15 cellular contexts compared by ENCODE assay signal in genomic region chr2:213145723-213146242, GRCh38. TPM values are rescaled to one million over a fixed set of nuclear protein-coding genes. Genes with fewer than 3 reads are reported as not detected.
A peak's percentile ranks its signal among the peaks of the same experiment; 100 is the strongest.
DNase-seq lines count a peak whose midpoint lies in the region; ATAC-seq lines count a peak whose summit lies in the region.
"Had no signal": no experiment of that assay in that cellular context is flagged by ENCODE, and none has a peak within 500 bp of the region (broad histone marks: within the 10 kb centered on the region; RNA-seq: fewer than 3 reads in every experiment).

No MANE protein-coding gene starts in this region.

- peaks cover 29% of the 10 kb centered on the region for H3K4me1 Mint-ChIP-seq in activated naive CD8-positive, alpha-beta T cell treated with anti-CD3 and anti-CD28 coated beads, Interleukin-2, amount 10 ng/mL, durations not matched to agents 7 days and 5 days

- no peaks in the 10 kb centered on the region for H3K9me3 Mint-ChIP-seq in activated naive CD8-positive, alpha-beta T cell treated with anti-CD3 and anti-CD28 coated beads, Interleukin-2, amount 10 ng/mL, durations not matched to agents 7 days and 5 days
- H3K9me3 Mint-ChIP-seq: activated naive CD4-positive, alpha-beta T cell treated with anti-CD3 and anti-CD28 coated beads, Interleukin-2, amount 50 U/mL, for 24 hours had no signal

- H3K36me3 Mint-ChIP-seq in activated naive CD8-positive, alpha-beta T cell treated with anti-CD3 and anti-CD28 coated beads, Interleukin-2, amount 10 ng/mL, durations not matched to agents 7 days and 5 days: peaks cover 9% of the 10 kb centered on the region
- H3K36me3 Mint-ChIP-seq: activated naive CD4-positive, alpha-beta T cell treated with anti-CD3 and anti-CD28 coated beads, Interleukin-2, amount 50 U/mL, for 24 hours had no signal

- peak overlapping the region; percentile 62 for H3K27ac Mint-ChIP-seq in activated naive CD8-positive, alpha-beta T cell treated with anti-CD3 and anti-CD28 coated beads, Interleukin-2, amount 10 ng/mL, durations not matched to agents 7 days and 5 days
- H3K27ac Mint-ChIP-seq: activated naive CD4-positive, alpha-beta T cell treated with anti-CD3 and anti-CD28 coated beads, Interleukin-2, amount 50 U/mL, for 24 hours had no signal

- POLR2A ChIA-PET in activated naive CD8-positive, alpha-beta T cell treated with anti-CD3 and anti-CD28 coated beads, Interleukin-2, amount 10 ng/mL, durations not matched to agents 7 days and 5 days (lab: Charles Lee): interaction anchor here (1.0 kb wide), 1 partner anchor 26 kb away, joined by 3 read pairs; no protein-coding TSS in a partner anchor

- no peak for DNase-seq in activated CD4-positive, CD25-positive, alpha-beta regulatory T cell (lab: John Stamatoyannopoulos, UW)
- peak; percentile 40 for DNase-seq in NCI-H1105 treated with DMSO at 0.1 percent for 48 hours (lab: John Stamatoyannopoulos, UW)
- DNase-seq in activated naive CD8-positive, alpha-beta T cell treated with anti-CD3 and anti-CD28 coated beads, Interleukin-2, amount 10 ng/mL, durations not matched to agents 7 days and 5 days: no peak
- no peak for DNase-seq in stimulated activated naive CD8-positive, alpha-beta T cell treated with anti-CD3 and anti-CD28 coated beads, Interleukin-15, Interleukin-2, amounts not matched to agents 100 U/mL and 50 U/mL, for 24 hours
- no peak for DNase-seq in NCI-H1436 treated with DMSO at 0.1 percent for 48 hours (lab: John Stamatoyannopoulos, UW)
- DNase-seq: midbrain, NCI-H1048, NCI-H526, substantia nigra had no signal

- H3K27me3 Mint-ChIP-seq in activated naive CD8-positive, alpha-beta T cell treated with anti-CD3 and anti-CD28 coated beads, Interleukin-2, amount 10 ng/mL, durations not matched to agents 7 days and 5 days: peaks cover 27% of the 10 kb centered on the region

- H3K4me3 Mint-ChIP-seq in activated naive CD8-positive, alpha-beta T cell treated with anti-CD3 and anti-CD28 coated beads, Interleukin-2, amount 10 ng/mL, durations not matched to agents 7 days and 5 days: peak overlapping the region; percentile 66
- H3K4me3 Mint-ChIP-seq: activated naive CD4-positive, alpha-beta T cell treated with anti-CD3 and anti-CD28 coated beads, Interleukin-2, amount 50 U/mL, for 24 hours had no signal

- ATAC-seq in activated CD4-positive, CD25-positive, alpha-beta regulatory T cell treated with anti-CD3 and anti-CD28 coated beads, Interleukin-2, amount 50 U/mL, for 24 hours: peak; percentile 55 to 65
- no peak for ATAC-seq in activated naive CD8-positive, alpha-beta T cell treated with anti-CD3 and anti-CD28 coated beads, Interleukin-2, amount 10 ng/mL, durations not matched to agents 7 days and 5 days (ENCODE audit: low read depth)
- peak; percentile 45 for ATAC-seq in stimulated activated naive CD8-positive, alpha-beta T cell treated with anti-CD3 and anti-CD28 coated beads, Interleukin-15, Interleukin-2, amounts not matched to agents 100 U/mL and 50 U/mL, for 24 hours
- ATAC-seq in HG02885 (IDR thresholded peaks at IDR 0.05; ENCODE audit: poor library complexity, unreplicated experiment) (no peak), GM21529 (IDR thresholded peaks at IDR 0.05; ENCODE audit: unreplicated experiment) (no peak)
- ATAC-seq: gastroesophageal sphincter, Right ventricle myocardium inferior had no signal

RNA-seq across cellular contexts. Expression of gene IKZF2, which starts 5.6 kb away (rescaled TPM):
- total RNA-seq in activated naive CD8-positive, alpha-beta T cell treated with anti-CD3 and anti-CD28 coated beads, Interleukin-2, amount 10 ng/mL, durations not matched to agents 7 days and 5 days: 10 to 100 TPM; 18.7 to 20.6 TPM

Comparison
In these comparisons a context has a peak if more than half of its experiments do, and no peak if none do; other contexts are left out.
1. ATAC-seq: peak in activated CD4-positive, CD25-positive, alpha-beta regulatory T cell treated with anti-CD3 and anti-CD28 coated beads, Interleukin-2, amount 50 U/mL, for 24 hours (2 of 2) and stimulated activated naive CD8-positive, alpha-beta T cell treated with anti-CD3 and anti-CD28 coated beads, Interleukin-15, Interleukin-2, amounts not matched to agents 100 U/mL and 50 U/mL, for 24 hours (single experiment); none in activated naive CD8-positive, alpha-beta T cell treated with anti-CD3 and anti-CD28 coated beads, Interleukin-2, amount 10 ng/mL, durations not matched to agents 7 days and 5 days (single experiment), HG02885 (single experiment) and GM21529 (single experiment).